ENCODE assay signal across 14 cellular contexts in genomic region chr5:65061974-65062353, GRCh38.
DNase-seq lines count a peak whose midpoint lies in the region; ATAC-seq and TF ChIP-seq lines count a peak whose summit lies in the region.
"Had no signal": no experiment of that assay in that cellular context is flagged by ENCODE, and none has a peak within 500 bp of the region (broad histone marks: within the 10 kb centered on the region; RNA-seq: fewer than 3 reads in every experiment).

No MANE protein-coding gene starts in this region.

- peaks cover 0 to 9% of the 10 kb centered on the region in 2 donors for H3K4me1 ChIP-seq in adrenal gland (replicated peaks in 1 of 2)
- H3K4me1 ChIP-seq: Caco-2, upper lobe of left lung had no signal

- H3K9me3 ChIP-seq in adrenal gland (replicated peaks in 1 of 3), result no peaks in the 10 kb centered on the region
- H3K9me3 ChIP-seq: Caco-2, lower lobe of right lung, upper lobe of left lung had no signal

- no peak overlapping the region for H3K4me3 ChIP-seq in foreskin fibroblast (ENCODE audit: low read depth in 1 of 2, low read length in 2 of 2)
- no peak overlapping the region for H3K4me3 ChIP-seq in adrenal gland
- H3K4me3 ChIP-seq: coronary artery, lower lobe of right lung, upper lobe of left lung had no signal

- no peak for TF ChIP-seq POLR2A in adrenal gland (IDR thresholded peaks at IDR 0.05)

- no peaks in the 10 kb centered on the region for H3K27me3 ChIP-seq in adrenal gland
- H3K27me3 ChIP-seq: upper lobe of left lung had no signal

- ATAC-seq in GM18868 (IDR thresholded peaks at IDR 0.05; ENCODE audit: unreplicated experiment) (peak; percentile 32), GM21619 (IDR thresholded peaks at IDR 0.05; ENCODE audit: unreplicated experiment) (peak; percentile 38), HG03097 (IDR thresholded peaks at IDR 0.05; ENCODE audit: low FRiP score, unreplicated experiment) (peak; percentile 32), memory B cell (ENCODE audit: low read depth) (no peak)
- ATAC-seq: lower lobe of right lung had no signal

- TF ChIP-seq CTCF in foreskin fibroblast (IDR thresholded peaks at IDR 0.05; ENCODE audit: low read depth, low read length) (no peak), adrenal gland (IDR thresholded peaks at IDR 0.05) (no peak)

- H3K27ac Mint-ChIP-seq in memory B cell, result peak overlapping the region; percentile 46
- H3K27ac Mint-ChIP-seq: activated naive CD4-positive, alpha-beta T cell treated with anti-CD3 and anti-CD28 coated beads, Interleukin-2, amount 10 ng/mL, durations not matched to agents 7 days and 5 days had no signal

- 79 to 95% (median 83%) methylated on average over 1 of the region's 1 CpG for WGBS in adrenal gland, 4 donors

- intact Hi-C loops in adrenal gland (cut with DNase I), result no loop called here

- H3K27me3 Mint-ChIP-seq in memory B cell, result no peaks in the 10 kb centered on the region

- no peaks in the 10 kb centered on the region for H3K36me3 ChIP-seq in adrenal gland (replicated peaks in 1 of 2)
- H3K36me3 ChIP-seq: lower lobe of right lung, upper lobe of left lung had no signal

- DNase-seq in memory B cell (ENCODE audit: low spot score in 2 of 2) (no peak), Ammon's horn (ENCODE audit: low spot score) (no peak), foreskin fibroblast (no peak), adrenal gland (no peak)
- no peak for DNase-seq in stimulated activated CD4-positive, alpha-beta T cell treated with anti-CD3 and anti-CD28 coated beads, Interleukin-4, amount 100 ng/mL, for 1 hour
- DNase-seq: activated naive CD4-positive, alpha-beta T cell treated with anti-CD3 and anti-CD28 coated beads, Interleukin-2, amount 10 ng/mL, durations not matched to agents 7 days and 5 days; Caco-2; lower lobe of right lung; posterior cingulate gyrus; upper lobe of left lung had no signal

- H3K36me3 Mint-ChIP-seq in memory B cell, result no peaks in the 10 kb centered on the region
- H3K36me3 Mint-ChIP-seq: activated naive CD4-positive, alpha-beta T cell treated with anti-CD3 and anti-CD28 coated beads, Interleukin-2, amount 10 ng/mL, durations not matched to agents 7 days and 5 days had no signal

- H3K27ac ChIP-seq in adrenal gland, result no peak overlapping the region
- H3K27ac ChIP-seq: lower lobe of right lung, upper lobe of left lung had no signal

- H3K9me3 Mint-ChIP-seq in memory B cell, result no peaks in the 10 kb centered on the region
- H3K9me3 Mint-ChIP-seq: activated naive CD4-positive, alpha-beta T cell treated with anti-CD3 and anti-CD28 coated beads, Interleukin-2, amount 10 ng/mL, durations not matched to agents 7 days and 5 days had no signal

- peaks cover 24% of the 10 kb centered on the region for H3K4me1 Mint-ChIP-seq in memory B cell
- H3K4me1 Mint-ChIP-seq: activated naive CD4-positive, alpha-beta T cell treated with anti-CD3 and anti-CD28 coated beads, Interleukin-2, amount 10 ng/mL, durations not matched to agents 7 days and 5 days had no signal

- H3K4me3 Mint-ChIP-seq in memory B cell, result no peak overlapping the region
- H3K4me3 Mint-ChIP-seq: activated naive CD4-positive, alpha-beta T cell treated with anti-CD3 and anti-CD28 coated beads, Interleukin-2, amount 10 ng/mL, durations not matched to agents 7 days and 5 days had no signal
